8 cellular contexts compared by ENCODE assay signal in genomic region chr2:225008935-225009334, GRCh38. TPM values are rescaled to one million over a fixed set of nuclear protein-coding genes. Genes with fewer than 3 reads are reported as not detected.
A peak's percentile ranks its signal among the peaks of the same experiment; 100 is the strongest.
DNase-seq lines count a peak whose midpoint lies in the region; ATAC-seq, FAIRE-seq and TF ChIP-seq lines count a peak whose summit lies in the region.

No MANE protein-coding gene starts in this region.

- H3K27ac ChIP-seq in OCI-LY7 (ENCODE audit: low read depth, low read length, poor library complexity, severe bottlenecking): peak overlapping the region; percentile 70

- no peaks in the 10 kb centered on the region for H3K9me2 ChIP-seq in OCI-LY7 (ENCODE audit: insufficient read depth, low read length)

- H3K9me3 ChIP-seq in BE2C (no peaks in the 10 kb centered on the region), OCI-LY7 (ENCODE audit: low read length) (no peaks in the 10 kb centered on the region)

- no peak for TF ChIP-seq POLR2A in GM12892 (IDR thresholded peaks at IDR 0.05; ENCODE audit: low read depth, low read length)

- H4K20me1 ChIP-seq in OCI-LY7 (ENCODE audit: insufficient read depth, low read length): no peaks in the 10 kb centered on the region

- H3K36me3 ChIP-seq in BE2C (no peaks in the 10 kb centered on the region), OCI-LY7 (ENCODE audit: insufficient read depth, low read length) (no peaks in the 10 kb centered on the region; the same call in 1 of the 2 replicates)

- no peaks in the 10 kb centered on the region for H3K27me3 ChIP-seq in BE2C

- ATAC-seq in GM18517 (IDR thresholded peaks at IDR 0.05; ENCODE audit: unreplicated experiment): peak; percentile 24

- TF ChIP-seq CTCF in BE2C (IDR thresholded peaks at IDR 0.05; ENCODE audit: low read depth, low read length) (peak; percentile 76), OCI-LY7 (conservative IDR thresholded peaks at IDR 0.05; ENCODE audit: low read length) (peak; percentile 91)

- peak; percentile 29 for DNase-seq in BE2C
- peak; percentile 71 for DNase-seq in OCI-LY7 (ENCODE audit: low spot score)
- DNase-seq in iPS-NIHi11 (ENCODE audit: low spot score): peak; percentile 27
- no peak for DNase-seq in DMS114 treated with DMSO at 0.1 percent for 48 hours (lab: John Stamatoyannopoulos, UW; ENCODE audit: unreplicated experiment)
- no peak for DNase-seq in activated gamma-delta T cell (lab: John Stamatoyannopoulos, UW)
- DNase-seq in GM12892 (ENCODE audit: insufficient read length): no peak
- DNase-seq in hepatic stellate cell (ENCODE audit: low spot score): no peak

- H2AFZ ChIP-seq in OCI-LY7 (ENCODE audit: low read length): peak overlapping the region; percentile 10; the same call in 1 of the 2 replicates

- POLR2A ChIA-PET in OCI-LY7 (lab: Charles Lee): interaction anchor here (0.6 kb wide), 1 partner anchor 52 kb away, joined by 3 read pairs; no protein-coding TSS in a partner anchor

- CTCF ChIA-PET in OCI-LY7 (lab: Charles Lee; ENCODE audit: unreplicated experiment): interaction anchor here (0.5 to 0.6 kb wide), 2 partner anchors 10 to 101 kb away, joined by 3 read pairs; no protein-coding TSS in a partner anchor

- FAIRE-seq in GM12892 (lab: Jason Lieb, UNC): no peak

- BruUV-seq in OCI-LY7 (replicated peaks; lab: Mats Ljungman, UMichigan): no TSS peak

- intact Hi-C loops in OCI-LY7 (cut with micrococcal nuclease; ENCODE audit: unreplicated experiment): loop anchor here (5.0 to 10.0 kb wide), 2 partner anchors 268 to 354 kb away; no protein-coding TSS in a partner anchor

- peak overlapping the region; percentile 47 for H3K4me2 ChIP-seq in OCI-LY7 (ENCODE audit: low read length)

- H3K4me1 ChIP-seq in BE2C (no peaks in the 10 kb centered on the region), OCI-LY7 (ENCODE audit: insufficient read depth, low read length, poor library complexity, severe bottlenecking) (peaks cover 29% of the 10 kb centered on the region)

- H3K4me3 ChIP-seq in BE2C (ENCODE audit: low read depth, low read length) (no peak overlapping the region), OCI-LY7 (ENCODE audit: low read depth, low read length, poor library complexity, severe bottlenecking) (peak overlapping the region; percentile 2)

- no peaks in the 10 kb centered on the region for H3K79me2 ChIP-seq in OCI-LY7 (ENCODE audit: insufficient read depth, low read depth, low read length)

RNA-seq across cellular contexts. Expression of gene DOCK10, which starts 33.3 kb away (rescaled TPM):
- 0.52 TPM for polyA plus RNA-seq in BE2C (2012; ENCODE audit: insufficient read depth, insufficient read length, low read depth)
- total RNA-seq in OCI-LY7 (2014; rRNA removed; shearing (Covaris generic)): 40.8 and 51.5 TPM in 2 replicates
- 68.2 and 78.2 TPM in 2 replicates for total RNA-seq in OCI-LY7 (2022)
- polyA plus RNA-seq in GM12892 (2012; ENCODE audit: missing spikeins): 36.6 TPM

Comparison
In these comparisons a context has a peak if more than half of its experiments do, and no peak if none do; other contexts are left out.
1. DNase-seq: peak in BE2C (single experiment), OCI-LY7 (single experiment) and iPS-NIHi11 (single experiment); none in DMS114 treated with DMSO at 0.1 percent for 48 hours (single experiment), activated gamma-delta T cell (single experiment), GM12892 (single experiment) and hepatic stellate cell (single experiment).